ENCODE assay signal across 11 cellular contexts in the genomic region with DNA sequence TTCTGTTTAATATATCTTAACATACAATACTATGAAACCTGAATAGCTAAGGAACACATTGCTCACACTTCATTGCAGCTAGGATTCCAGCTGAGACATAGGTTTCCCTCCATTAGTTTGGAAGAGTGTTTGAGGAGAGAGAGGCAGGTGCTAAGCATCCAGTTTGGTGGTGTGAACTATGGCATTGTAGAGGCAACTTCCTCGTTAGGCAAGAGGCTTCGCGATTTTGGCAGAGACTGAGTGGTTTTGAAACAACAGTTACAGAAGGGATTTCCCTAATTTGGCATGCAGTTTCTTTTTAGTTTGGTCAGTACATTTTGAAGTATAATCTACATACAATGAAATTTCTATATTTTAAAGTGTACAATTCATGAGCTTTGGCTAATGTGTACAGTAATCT.
DNase-seq lines count a peak whose midpoint lies in the region; ATAC-seq and TF ChIP-seq lines count a peak whose summit lies in the region.
"Had no signal": no experiment of that assay in that cellular context is flagged by ENCODE, and none has a peak within 500 bp of the region (broad histone marks: within the 10 kb centered on the region; RNA-seq: fewer than 3 reads in every experiment).

No MANE protein-coding gene starts in this region.

- H3K79me2 ChIP-seq in mammary epithelial cell (ENCODE audit: insufficient read depth, low read length) = no peaks in the 10 kb centered on the region

- H3K27me3 ChIP-seq in mammary epithelial cell (ENCODE audit: insufficient read depth, low read length) = no peaks in the 10 kb centered on the region
- H3K27me3 ChIP-seq in colonic mucosa = no peaks in the 10 kb centered on the region

- no peak overlapping the region for H3K9ac ChIP-seq in mammary epithelial cell (ENCODE audit: insufficient read depth, low read length)
- no peak overlapping the region for H3K9ac ChIP-seq in colonic mucosa (ENCODE audit: low read depth in 2 of 2, low read length in 2 of 2)

- H3K27ac ChIP-seq in mammary epithelial cell (ENCODE audit: insufficient read depth, low read depth, low read length) (no peak overlapping the region), colonic mucosa (no peak overlapping the region)

- intact Hi-C loops in MCF 10A (cut with micrococcal nuclease) = no loop called here
- intact Hi-C loops in mammary epithelial cell (cut with micrococcal nuclease) = no loop called here
- intact Hi-C loops in colonic mucosa (cut with DNase I) = no loop called here

- no peaks in the 10 kb centered on the region for H3K27me3 Mint-ChIP-seq in MCF 10A (ENCODE audit: insufficient read depth, unreplicated experiment)
- H3K27me3 Mint-ChIP-seq in stimulated activated memory B cell treated with anti-CD40 and anti-IgM and Interleukin-4, amounts not matched to agents 10 μg/mL and 1 μg/mL and 100 μg/mL, for 72 hours = no peaks in the 10 kb centered on the region
- H3K27me3 Mint-ChIP-seq: dendritic cell treated with granulocyte-macrophage colony-stimulating factor and Interleukin-4, amounts not matched to agents 40 ng/mL and 50 ng/mL, for 4 days had no signal

- peak; percentile 25 for DNase-seq in MCF 10A (ENCODE audit: unreplicated experiment)
- DNase-seq in mammary epithelial cell = no peak
- DNase-seq in colonic mucosa = no peak
- DNase-seq in KBM-7 = no peak
- no peak for DNase-seq in NCI-H1436 (lab: John Stamatoyannopoulos, UW)
- DNase-seq: hypothalamus, NCI-H524 treated with DMSO at 0.1 percent for 48 hours had no signal

- no peaks in the 10 kb centered on the region for H3K36me3 Mint-ChIP-seq in MCF 10A (ENCODE audit: insufficient read depth, unreplicated experiment)
- H3K36me3 Mint-ChIP-seq in stimulated activated memory B cell treated with anti-CD40 and anti-IgM and Interleukin-4, amounts not matched to agents 10 μg/mL and 1 μg/mL and 100 μg/mL, for 72 hours = no peaks in the 10 kb centered on the region

- no peaks in the 10 kb centered on the region for H3K9me3 Mint-ChIP-seq in MCF 10A (ENCODE audit: unreplicated experiment)
- H3K9me3 Mint-ChIP-seq in stimulated activated memory B cell treated with anti-CD40 and anti-IgM and Interleukin-4, amounts not matched to agents 10 μg/mL and 1 μg/mL and 100 μg/mL, for 72 hours = peaks cover 2% of the 10 kb centered on the region

- no TSS peak for BruUV-seq in MCF 10A (replicated peaks; lab: Mats Ljungman, UMichigan)
- no TSS peak for BruUV-seq in mammary epithelial cell (replicated peaks; lab: Mats Ljungman, UMichigan)

- H3K4me1 Mint-ChIP-seq in MCF 10A (ENCODE audit: insufficient read depth, unreplicated experiment) = peaks cover 13% of the 10 kb centered on the region
- H3K4me1 Mint-ChIP-seq in stimulated activated memory B cell treated with anti-CD40 and anti-IgM and Interleukin-4, amounts not matched to agents 10 μg/mL and 1 μg/mL and 100 μg/mL, for 72 hours = peaks cover 13% of the 10 kb centered on the region

- H3K9me3 ChIP-seq in mammary epithelial cell (replicated peaks; ENCODE audit: insufficient read depth, low read length) (no peaks in the 10 kb centered on the region), colonic mucosa (no peaks in the 10 kb centered on the region)

- CTCF ChIA-PET in MCF 10A (lab: Yijun Ruan, JAX) = no interaction called here
- CTCF ChIA-PET in mammary epithelial cell (lab: Charles Lee; ENCODE audit: low non-redundant PET) = no interaction called here

- H3K36me3 ChIP-seq in mammary epithelial cell (ENCODE audit: insufficient read depth, low read length) (no peaks in the 10 kb centered on the region), colonic mucosa (no peaks in the 10 kb centered on the region)

- peak; percentile 87 for ATAC-seq in HG02571 (IDR thresholded peaks at IDR 0.05; ENCODE audit: unreplicated experiment)
- peak; percentile 77 for ATAC-seq in HG03460 (IDR thresholded peaks at IDR 0.05; ENCODE audit: unreplicated experiment)
- peak; percentile 76 for ATAC-seq in stimulated activated memory B cell treated with anti-CD40 and anti-IgM and Interleukin-4, amounts not matched to agents 10 μg/mL and 1 μg/mL and 100 μg/mL, for 72 hours

- peak overlapping the region; percentile 73 for H3K27ac Mint-ChIP-seq in MCF 10A (ENCODE audit: low read depth, unreplicated experiment)
- H3K27ac Mint-ChIP-seq in stimulated activated memory B cell treated with anti-CD40 and anti-IgM and Interleukin-4, amounts not matched to agents 10 μg/mL and 1 μg/mL and 100 μg/mL, for 72 hours = no peak overlapping the region
- H3K27ac Mint-ChIP-seq: dendritic cell treated with granulocyte-macrophage colony-stimulating factor and Interleukin-4, amounts not matched to agents 40 ng/mL and 50 ng/mL, for 4 days had no signal

- no peak overlapping the region for H3K4me2 ChIP-seq in mammary epithelial cell (ENCODE audit: insufficient read depth, low read depth, low read length)

- no peak overlapping the region for H3K4me3 ChIP-seq in mammary epithelial cell (replicated peaks in 1 of 3; ENCODE audit: insufficient read depth in 1 of 3, low read depth in 2 of 3, low read length in 3 of 3)
- no peak overlapping the region for H3K4me3 ChIP-seq in colonic mucosa

- POLR2A ChIA-PET in MCF 10A (lab: Yijun Ruan, JAX) = no interaction called here

- TF ChIP-seq CTCF in MCF 10A (IDR thresholded peaks at IDR 0.05; ENCODE audit: unreplicated experiment) = no peak
- no peak for TF ChIP-seq CTCF in mammary epithelial cell (conservative IDR thresholded peaks at IDR 0.05 in 1 of 2, IDR thresholded peaks at IDR 0.05 in 1 of 2; ENCODE audit: extremely low read depth in 1 of 2, insufficient read depth in 1 of 2, low read depth in 1 of 2, low read length in 2 of 2)
- no peak for TF ChIP-seq CTCF in colonic mucosa (IDR thresholded peaks at IDR 0.05)

- no peak overlapping the region for H2AFZ ChIP-seq in mammary epithelial cell (ENCODE audit: low read depth, low read length)

- H3K4me1 ChIP-seq in mammary epithelial cell (ENCODE audit: insufficient read depth, low read length) = no peaks in the 10 kb centered on the region
- H3K4me1 ChIP-seq in colonic mucosa = no peaks in the 10 kb centered on the region

- dilution Hi-C loops in mammary epithelial cell (cut with HindIII; ENCODE audit: low sequenced_read_pairs) = no loop called here

- in situ Hi-C loops in mammary epithelial cell (cut with MboI; ENCODE audit: low sequenced_read_pairs in 2 of 2) = no loop called here
- in situ Hi-C loops in KBM-7 (cut with MboI; ENCODE audit: low pct_unique_long_range_greater_than_20kb, low sequenced_read_pairs) = no loop called here

- WGBS in mammary epithelial cell (ENCODE audit: low coverage, missing lambda C conversion rate) = 21% methylated on average over 3 of the region's 3 CpGs

- no peak overlapping the region for H3K4me3 Mint-ChIP-seq in MCF 10A (ENCODE audit: unreplicated experiment)
- no peak overlapping the region for H3K4me3 Mint-ChIP-seq in stimulated activated memory B cell treated with anti-CD40 and anti-IgM and Interleukin-4, amounts not matched to agents 10 μg/mL and 1 μg/mL and 100 μg/mL, for 72 hours
- H3K4me3 Mint-ChIP-seq: dendritic cell treated with granulocyte-macrophage colony-stimulating factor and Interleukin-4, amounts not matched to agents 40 ng/mL and 50 ng/mL, for 4 days had no signal

- no peaks in the 10 kb centered on the region for H4K20me1 ChIP-seq in mammary epithelial cell (ENCODE audit: insufficient read depth, low read length)
